In genomic region chr3:130743354-130743753, GRCh38 we compare ENCODE assay signal across 22 cellular contexts. TPM values are rescaled to one million over a fixed set of nuclear protein-coding genes. Genes with fewer than 3 reads are reported as not detected.
DNase-seq lines count a peak whose midpoint lies in the region; ATAC-seq and TF ChIP-seq lines count a peak whose summit lies in the region.
"Had no signal": no experiment of that assay in that cellular context is flagged by ENCODE, and none has a peak within 500 bp of the region (broad histone marks: within the 10 kb centered on the region; RNA-seq: fewer than 3 reads in every experiment).

No MANE protein-coding gene starts in this region.

- H3K9ac ChIP-seq in colonic mucosa (ENCODE audit: low read depth in 2 of 2, low read length in 2 of 2): no peak overlapping the region

- peaks cover 33% of the 10 kb centered on the region for H3K36me3 Mint-ChIP-seq in activated CD4-positive, alpha-beta T cell treated with anti-CD3 and anti-CD28 coated beads, Interleukin-2, amount 10 ng/mL, durations not matched to agents 24 days and 14 days (ENCODE audit: low read depth)
- peaks cover 18% of the 10 kb centered on the region for H3K36me3 Mint-ChIP-seq in GM23338 (ENCODE audit: low read depth)
- H3K36me3 Mint-ChIP-seq in activated naive CD8-positive, alpha-beta T cell treated with anti-CD3 and anti-CD28 coated beads, Interleukin-2, amount 50 U/mL, for 24 hours (ENCODE audit: low read depth): peaks cover 52% of the 10 kb centered on the region
- peaks cover 49% of the 10 kb centered on the region for H3K36me3 Mint-ChIP-seq in nephron (ENCODE audit: low read depth)

- no peaks in the 10 kb centered on the region for H3K9me3 Mint-ChIP-seq in activated CD4-positive, alpha-beta T cell treated with anti-CD3 and anti-CD28 coated beads, Interleukin-2, amount 10 ng/mL, durations not matched to agents 24 days and 14 days
- H3K9me3 Mint-ChIP-seq in GM23338 (no peaks in the 10 kb centered on the region), nephron (no peaks in the 10 kb centered on the region)
- no peaks in the 10 kb centered on the region for H3K9me3 Mint-ChIP-seq in activated naive CD8-positive, alpha-beta T cell treated with anti-CD3 and anti-CD28 coated beads, Interleukin-2, amount 50 U/mL, for 24 hours
- H3K9me3 Mint-ChIP-seq: activated T-helper 2 cell treated with anti-CD3 and anti-CD28 coated beads, Interferon-gamma antibody, Interleukin-2, Interleukin-4, amounts not matched to agents 10 μg/mL and 5 μg/mL and 100 μg/mL, durations not matched to agents 14 hours and 24 hours and 36 hours had no signal

- H3K27ac ChIP-seq in GM23338 (ENCODE audit: low read depth) (no peak overlapping the region), colonic mucosa (no peak overlapping the region)
- H3K27ac ChIP-seq: A549 had no signal

- H3K4me1 ChIP-seq in GM23338 (ENCODE audit: insufficient read depth) (peaks cover 5% of the 10 kb centered on the region), colonic mucosa (no peaks in the 10 kb centered on the region)

- no peaks in the 10 kb centered on the region for H3K9me2 ChIP-seq in GM23338 (ENCODE audit: insufficient read depth)

- H3F3A ChIP-seq in GM23338 (replicated peaks; ENCODE audit: low read depth): no peaks in the 10 kb centered on the region

- H3K4me3 Mint-ChIP-seq in activated CD4-positive, alpha-beta T cell treated with anti-CD3 and anti-CD28 coated beads, Interleukin-2, amount 10 ng/mL, durations not matched to agents 24 days and 14 days: peak overlapping the region; percentile 46
- H3K4me3 Mint-ChIP-seq in GM23338 (peak overlapping the region; percentile 44; the same call in 2 of the 3 replicates), nephron (peak overlapping the region; percentile 25 to 59 (median 53))
- peak overlapping the region; percentile 7 for H3K4me3 Mint-ChIP-seq in activated naive CD8-positive, alpha-beta T cell treated with anti-CD3 and anti-CD28 coated beads, Interleukin-2, amount 50 U/mL, for 24 hours

- H3K4me1 Mint-ChIP-seq in activated CD4-positive, alpha-beta T cell treated with anti-CD3 and anti-CD28 coated beads, Interleukin-2, amount 10 ng/mL, durations not matched to agents 24 days and 14 days: peaks cover 48% of the 10 kb centered on the region
- H3K4me1 Mint-ChIP-seq in GM23338: peaks cover 16% of the 10 kb centered on the region
- peaks cover 61% of the 10 kb centered on the region for H3K4me1 Mint-ChIP-seq in activated naive CD8-positive, alpha-beta T cell treated with anti-CD3 and anti-CD28 coated beads, Interleukin-2, amount 50 U/mL, for 24 hours
- peaks cover 45% of the 10 kb centered on the region for H3K4me1 Mint-ChIP-seq in nephron

- no peak for TF ChIP-seq CTCF in GM23338 (conservative IDR thresholded peaks at IDR 0.05; ENCODE audit: low read depth in 2 of 2)
- TF ChIP-seq CTCF in nephron (IDR thresholded peaks at IDR 0.05; ENCODE audit: unreplicated experiment in 3 of 3): no peak
- TF ChIP-seq CTCF in colonic mucosa (IDR thresholded peaks at IDR 0.05): no peak
- no peak for TF ChIP-seq CTCF in GM10248 (IDR thresholded peaks at IDR 0.05; ENCODE audit: control extremely low read depth, extremely low read depth, low read depth, missing control alignments)

- peak overlapping the region; percentile 58 for H3K27ac Mint-ChIP-seq in activated CD4-positive, alpha-beta T cell treated with anti-CD3 and anti-CD28 coated beads, Interleukin-2, amount 10 ng/mL, durations not matched to agents 24 days and 14 days
- H3K27ac Mint-ChIP-seq in GM23338 (no peak overlapping the region), nephron (no peak overlapping the region)
- H3K27ac Mint-ChIP-seq in activated naive CD8-positive, alpha-beta T cell treated with anti-CD3 and anti-CD28 coated beads, Interleukin-2, amount 50 U/mL, for 24 hours: no peak overlapping the region
- H3K27ac Mint-ChIP-seq: activated T-helper 2 cell treated with anti-CD3 and anti-CD28 coated beads, Interferon-gamma antibody, Interleukin-2, Interleukin-4, amounts not matched to agents 10 μg/mL and 5 μg/mL and 100 μg/mL, durations not matched to agents 14 hours and 24 hours and 36 hours had no signal

- no peaks in the 10 kb centered on the region for H3K27me3 ChIP-seq in GM23338 (ENCODE audit: insufficient read depth)
- H3K27me3 ChIP-seq in colonic mucosa: no peaks in the 10 kb centered on the region

- no peaks in the 10 kb centered on the region for H3K36me3 ChIP-seq in GM23338 (ENCODE audit: insufficient read depth)
- no peaks in the 10 kb centered on the region for H3K36me3 ChIP-seq in colonic mucosa

- no peak overlapping the region for H2AFZ ChIP-seq in GM23338

- H4K20me1 ChIP-seq in GM23338 (replicated peaks; ENCODE audit: insufficient read depth): peaks cover 7% of the 10 kb centered on the region

- CTCF ChIA-PET in GM10248 (lab: Yijun Ruan, JAX): interaction anchor here (1.3 to 1.7 kb wide), 2 partner anchors 16 to 150 kb away, joined by 4 to 5 read pairs; no protein-coding TSS in a partner anchor

- POLR2A ChIA-PET in GM10248 (lab: Yijun Ruan, JAX): no interaction called here

- H3K4me3 ChIP-seq in GM23338 (0 out of 2 replicates have a peak overlapping the region, but pooled peaks have one; percentile 13), colonic mucosa (no peak overlapping the region)
- H3K4me3 ChIP-seq: A549 had no signal

- 0 out of 2 replicates have a peak overlapping the region, but pooled peaks have one; percentile 15 for H3K4me2 ChIP-seq in GM23338
- H3K4me2 ChIP-seq: A549 had no signal

- intact Hi-C loops in activated CD4-positive, alpha-beta T cell treated with anti-CD3 and anti-CD28 coated beads, Interleukin-2, amount 10 ng/mL, durations not matched to agents 24 days and 14 days (cut with micrococcal nuclease): no loop called here
- intact Hi-C loops in colonic mucosa (cut with DNase I): no loop called here

- no peaks in the 10 kb centered on the region for H3K27me3 Mint-ChIP-seq in activated CD4-positive, alpha-beta T cell treated with anti-CD3 and anti-CD28 coated beads, Interleukin-2, amount 10 ng/mL, durations not matched to agents 24 days and 14 days
- peaks cover 4% of the 10 kb centered on the region for H3K27me3 Mint-ChIP-seq in GM23338 (ENCODE audit: insufficient read depth, low read depth, poor library complexity)
- H3K27me3 Mint-ChIP-seq in activated naive CD8-positive, alpha-beta T cell treated with anti-CD3 and anti-CD28 coated beads, Interleukin-2, amount 50 U/mL, for 24 hours: no peaks in the 10 kb centered on the region
- H3K27me3 Mint-ChIP-seq in nephron (ENCODE audit: low read depth): no peaks in the 10 kb centered on the region

- DNase-seq in activated CD4-positive, alpha-beta T cell treated with anti-CD3 and anti-CD28 coated beads, Interleukin-2, amount 10 ng/mL, durations not matched to agents 24 days and 14 days: no peak
- DNase-seq in activated CD4-positive, alpha-beta T cell treated with anti-CD3 and anti-CD28 coated beads, Interleukin-2, amount 50 U/mL, for 4 hours: no peak
- DNase-seq in GM23338 (ENCODE audit: low spot score) (no peak), colonic mucosa (no peak), GM10248 (ENCODE audit: extremely low spot score) (no peak), NCI-H1436 treated with DMSO at 0.1 percent for 48 hours (lab: John Stamatoyannopoulos, UW) (no peak)
- DNase-seq in activated naive CD8-positive, alpha-beta T cell treated with anti-CD3 and anti-CD28 coated beads, Interleukin-2, amount 50 U/mL, for 24 hours: no peak
- DNase-seq: activated CD4-positive, alpha-beta T cell treated with anti-CD3 and anti-CD28 coated beads for 4 hours; aorta; Caco-2; cortex of kidney; erythroblast; mesendoderm; NCI-H1105; NK-92 treated with Interleukin-12 subunit alpha and Interleukin-12 subunit beta, amount 100 ng/mL, for 24 hours; occipital lobe; T1000; trophoblast cell had no signal

- H3K79me2 ChIP-seq in GM23338 (replicated peaks; ENCODE audit: insufficient read depth): peaks cover 83% of the 10 kb centered on the region

- no peak for ATAC-seq in GM23338
- ATAC-seq in activated naive CD8-positive, alpha-beta T cell treated with anti-CD3 and anti-CD28 coated beads, Interleukin-2, amount 50 U/mL, for 24 hours: no peak
- ATAC-seq: A549, Right ventricle myocardium inferior had no signal

- H3K9me3 ChIP-seq in colonic mucosa: no peaks in the 10 kb centered on the region
- H3K9me3 ChIP-seq: A549, Caco-2 had no signal

TF ChIP-seq in GM23338, 12 proteins besides CTCF, POLR2A, EP300 and RAD21 (continues in another document):
- no peak for TF ChIP-seq EZH2phosphoT487 (IDR thresholded peaks at IDR 0.05; ENCODE audit: unreplicated experiment)
- TF ChIP-seq REST (IDR thresholded peaks at IDR 0.05; ENCODE audit: unreplicated experiment): no peak

RNA-seq across cellular contexts. Expression of gene PIK3R4, which starts 3.3 kb away (rescaled TPM):
- 30.8 and 34.7 TPM in 2 replicates for total RNA-seq in activated CD4-positive, alpha-beta T cell treated with anti-CD3 and anti-CD28 coated beads, Interleukin-2, amount 10 ng/mL, durations not matched to agents 24 days and 14 days
- 47.5 and 65.1 TPM in 2 replicates for total RNA-seq in GM23338 (2014; rRNA removed; shearing (Covaris generic))
- 48.8 and 61.4 TPM in 2 replicates for polyA plus RNA-seq in GM23338 (2016; fragmentation: Nextera tagmentation; extraction: Ambion mirVana)
- 10 to 100 TPM; 18.2 to 21.7 TPM for total RNA-seq in colonic mucosa
